8 cellular contexts compared by ENCODE assay signal in the genomic region with DNA sequence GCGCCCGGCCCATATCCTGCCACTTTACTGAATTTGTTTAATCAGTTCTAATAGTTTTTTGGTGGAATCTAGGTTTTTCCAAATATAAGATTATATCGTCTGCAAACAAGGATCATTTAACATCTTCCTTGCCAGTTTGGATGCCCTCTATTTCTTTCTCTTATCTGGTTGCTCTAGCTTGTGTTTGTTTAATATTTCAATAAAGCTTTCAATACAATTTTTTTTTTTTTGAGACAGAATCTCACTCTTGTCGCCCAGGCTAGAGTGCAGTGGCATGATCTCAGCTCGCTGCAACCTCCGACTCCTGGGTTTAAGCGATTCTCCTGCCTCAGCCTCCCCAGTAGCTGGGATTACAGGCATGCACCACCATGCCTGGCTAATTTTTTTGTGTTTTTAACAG. TPM values are rescaled to one million over a fixed set of nuclear protein-coding genes. Genes with fewer than 3 reads are reported as not detected.
A peak's percentile ranks its signal among the peaks of the same experiment; 100 is the strongest.
DNase-seq lines count a peak whose midpoint lies in the region; ATAC-seq and TF ChIP-seq lines count a peak whose summit lies in the region.
"Not testable (repeated sequence)": the region's sequence is repeated elsewhere in the genome, so short reads cannot be mapped to it uniquely, and the experiment has no call there.
"Had no signal": no experiment of that assay in that cellular context is flagged by ENCODE, and none has a peak within 500 bp of the region (broad histone marks: within the 10 kb centered on the region; RNA-seq: fewer than 3 reads in every experiment).

No MANE protein-coding gene starts in this region.

- POLR2A ChIA-PET in CD4-positive, alpha-beta memory T cell (lab: Charles Lee; ENCODE audit: partially characterized antibody) = interaction anchor here (0.5 to 3.7 kb wide), 4 partner anchors 11 to 1275 kb away, joined by 3 to 36 read pairs (median 4); a partner anchor contains a TSS
- POLR2A ChIA-PET in activated CD8-positive, alpha-beta T cell treated with anti-CD3 and anti-CD28 coated beads, Interleukin-2, amount 10 ng/mL, durations not matched to agents 7 days and 5 days (lab: Charles Lee) = interaction anchor here (1.2 kb wide), 1 partner anchor 13 kb away, joined by 3 read pairs; a partner anchor contains a TSS

- not testable (repeated sequence) for H3K79me2 ChIP-seq in KMS-11 (ENCODE audit: insufficient read depth, low read depth)

- peaks cover 19% of the 10 kb centered on the region for H3K36me3 ChIP-seq in CD4-positive, alpha-beta memory T cell (ENCODE audit: insufficient read depth, low read length)
- not testable (repeated sequence) for H3K36me3 ChIP-seq in KMS-11 (ENCODE audit: insufficient read depth)

- peak in 1 of 5 donors; percentile 6 for DNase-seq in CD4-positive, alpha-beta memory T cell
- DNase-seq in activated CD8-positive, alpha-beta T cell treated with anti-CD3 and anti-CD28 coated beads, Interleukin-2, amount 10 ng/mL, durations not matched to agents 7 days and 5 days; activated naive CD4-positive, alpha-beta T cell treated with anti-CD3 and anti-CD28 coated beads for 36 hours; central memory CD8-positive, alpha-beta T cell (ENCODE audit: low spot score in 2 of 2); natural killer cell: not testable (repeated sequence)

- H3K4me1 ChIP-seq in CD4-positive, alpha-beta memory T cell (ENCODE audit: insufficient read depth, low read length) = peaks cover 32% of the 10 kb centered on the region
- peaks cover 26% of the 10 kb centered on the region for H3K4me1 ChIP-seq in KMS-11 (ENCODE audit: low read depth, poor library complexity, severe bottlenecking)

- CTCF ChIA-PET in CD4-positive, alpha-beta memory T cell (lab: Charles Lee; ENCODE audit: partially characterized antibody) = interaction anchor here (0.6 to 1.9 kb wide), 5 partner anchors 14 to 588 kb away, joined by 3 to 16 read pairs (median 4); a partner anchor contains a TSS
- CTCF ChIA-PET in activated CD8-positive, alpha-beta T cell treated with anti-CD3 and anti-CD28 coated beads, Interleukin-2, amount 10 ng/mL, durations not matched to agents 7 days and 5 days (lab: Charles Lee) = interaction anchor here (0.9 to 1.7 kb wide), 3 partner anchors 14 to 544 kb away, joined by 3 to 21 read pairs (median 5); a partner anchor contains a TSS
- CTCF ChIA-PET in activated naive CD4-positive, alpha-beta T cell treated with anti-CD3 and anti-CD28 coated beads for 36 hours (lab: Charles Lee) = interaction anchor here (1.0 to 4.6 kb wide), 3 partner anchors 14 to 83 kb away, joined by 3 to 23 read pairs (median 3); a partner anchor contains a TSS

- not testable (repeated sequence) for H2AFZ ChIP-seq in KMS-11 (ENCODE audit: low read depth)

- H3K4me1 Mint-ChIP-seq in CD4-positive, alpha-beta memory T cell = peaks cover 26 to 48% (median 34%) of the 10 kb centered on the region in 4 donors
- peaks cover 44% of the 10 kb centered on the region for H3K4me1 Mint-ChIP-seq in activated CD8-positive, alpha-beta T cell treated with anti-CD3 and anti-CD28 coated beads, Interleukin-2, amount 10 ng/mL, durations not matched to agents 7 days and 5 days (ENCODE audit: low read depth)
- peaks cover 81% of the 10 kb centered on the region for H3K4me1 Mint-ChIP-seq in activated naive CD4-positive, alpha-beta T cell treated with anti-CD3 and anti-CD28 coated beads for 36 hours (ENCODE audit: low read depth)
- H3K4me1 Mint-ChIP-seq in central memory CD8-positive, alpha-beta T cell = peaks cover 40% of the 10 kb centered on the region
- peaks cover 33 to 36% of the 10 kb centered on the region in 2 donors for H3K4me1 Mint-ChIP-seq in natural killer cell

- H3K27ac ChIP-seq in CD4-positive, alpha-beta memory T cell (ENCODE audit: low read depth, low read length); KMS-11: not testable (repeated sequence)
- peak overlapping the region; percentile 53; the same call in 1 of the 2 replicates for H3K27ac ChIP-seq in VCaP

- H3K27ac Mint-ChIP-seq in CD4-positive, alpha-beta memory T cell = peak overlapping the region in 3 of 7 donors; percentile 53 to 80 (median 72)
- peak overlapping the region; percentile 90 for H3K27ac Mint-ChIP-seq in activated CD8-positive, alpha-beta T cell treated with anti-CD3 and anti-CD28 coated beads, Interleukin-2, amount 10 ng/mL, durations not matched to agents 7 days and 5 days
- peak overlapping the region; percentile 80 for H3K27ac Mint-ChIP-seq in activated naive CD4-positive, alpha-beta T cell treated with anti-CD3 and anti-CD28 coated beads for 36 hours
- not testable (repeated sequence) for H3K27ac Mint-ChIP-seq in central memory CD8-positive, alpha-beta T cell (ENCODE audit: low read depth)
- peak overlapping the region; percentile 79 to 85 for H3K27ac Mint-ChIP-seq in natural killer cell

- not testable (repeated sequence) for TF ChIP-seq CTCF in KMS-11 (conservative IDR thresholded peaks at IDR 0.05; ENCODE audit: low read depth, low read length); VCaP (conservative IDR thresholded peaks at IDR 0.05); natural killer cell (IDR thresholded peaks at IDR 0.05)

- peak overlapping the region; percentile 27; the same call in 1 of the 2 replicates for H3K4me2 ChIP-seq in KMS-11

- H3K9me3 ChIP-seq in CD4-positive, alpha-beta memory T cell (ENCODE audit: control insufficient read depth in 1 of 2, low read length in 2 of 2) = not testable (repeated sequence)

- H3K27me3 Mint-ChIP-seq in CD4-positive, alpha-beta memory T cell; activated CD8-positive, alpha-beta T cell treated with anti-CD3 and anti-CD28 coated beads, Interleukin-2, amount 10 ng/mL, durations not matched to agents 7 days and 5 days (ENCODE audit: low read depth); activated naive CD4-positive, alpha-beta T cell treated with anti-CD3 and anti-CD28 coated beads for 36 hours (ENCODE audit: low read depth); central memory CD8-positive, alpha-beta T cell; natural killer cell (ENCODE audit: low read depth in 2 of 2): not testable (repeated sequence)

- ATAC-seq in activated CD8-positive, alpha-beta T cell treated with anti-CD3 and anti-CD28 coated beads, Interleukin-2, amount 10 ng/mL, durations not matched to agents 7 days and 5 days; central memory CD8-positive, alpha-beta T cell (replicated peaks; ENCODE audit: extremely low read depth, poor library complexity, severe bottlenecking); natural killer cell: not testable (repeated sequence)

- H3K27me3 ChIP-seq in CD4-positive, alpha-beta memory T cell (ENCODE audit: insufficient read depth, low read length); KMS-11 (ENCODE audit: insufficient read depth, low read depth): not testable (repeated sequence)

- not testable (repeated sequence) for H3K4me3 ChIP-seq in CD4-positive, alpha-beta memory T cell (ENCODE audit: low read length in 2 of 2); KMS-11 (IDR thresholded peaks at IDR 0.05; ENCODE audit: insufficient read depth, low read depth, low read length)

- H3K9ac ChIP-seq in KMS-11 = not testable (repeated sequence)

- not testable (repeated sequence) for H4K20me1 ChIP-seq in KMS-11 (ENCODE audit: insufficient read depth)

- H3K36me3 Mint-ChIP-seq in CD4-positive, alpha-beta memory T cell = peaks cover 10 to 14% of the 10 kb centered on the region in 2 donors
- H3K36me3 Mint-ChIP-seq in activated CD8-positive, alpha-beta T cell treated with anti-CD3 and anti-CD28 coated beads, Interleukin-2, amount 10 ng/mL, durations not matched to agents 7 days and 5 days (ENCODE audit: low read depth) = peaks cover 27% of the 10 kb centered on the region
- peaks cover 21% of the 10 kb centered on the region for H3K36me3 Mint-ChIP-seq in activated naive CD4-positive, alpha-beta T cell treated with anti-CD3 and anti-CD28 coated beads for 36 hours (ENCODE audit: low read depth)
- peaks cover 15% of the 10 kb centered on the region for H3K36me3 Mint-ChIP-seq in central memory CD8-positive, alpha-beta T cell (ENCODE audit: insufficient read depth)
- not testable (repeated sequence) for H3K36me3 Mint-ChIP-seq in natural killer cell

- H3K4me3 Mint-ChIP-seq in CD4-positive, alpha-beta memory T cell = peak overlapping the region; percentile 39 to 83 (median 64)
- peak overlapping the region; percentile 58 for H3K4me3 Mint-ChIP-seq in activated CD8-positive, alpha-beta T cell treated with anti-CD3 and anti-CD28 coated beads, Interleukin-2, amount 10 ng/mL, durations not matched to agents 7 days and 5 days
- H3K4me3 Mint-ChIP-seq in activated naive CD4-positive, alpha-beta T cell treated with anti-CD3 and anti-CD28 coated beads for 36 hours = peak overlapping the region; percentile 27
- H3K4me3 Mint-ChIP-seq in central memory CD8-positive, alpha-beta T cell = peak overlapping the region; percentile 67
- H3K4me3 Mint-ChIP-seq in natural killer cell = peak overlapping the region; percentile 60

- intact Hi-C loops in CD4-positive, alpha-beta memory T cell (cut with micrococcal nuclease); natural killer cell (cut with micrococcal nuclease): not testable (repeated sequence)
- intact Hi-C loops in activated naive CD4-positive, alpha-beta T cell treated with anti-CD3 and anti-CD28 coated beads for 36 hours (cut with micrococcal nuclease) = loop anchor here (5.0 kb wide), 2 partner anchors 79 to 321 kb away; no protein-coding TSS in a partner anchor

- not testable (repeated sequence) for H3K9me3 Mint-ChIP-seq in CD4-positive, alpha-beta memory T cell; activated CD8-positive, alpha-beta T cell treated with anti-CD3 and anti-CD28 coated beads, Interleukin-2, amount 10 ng/mL, durations not matched to agents 7 days and 5 days (ENCODE audit: insufficient read depth); activated naive CD4-positive, alpha-beta T cell treated with anti-CD3 and anti-CD28 coated beads for 36 hours; central memory CD8-positive, alpha-beta T cell; natural killer cell

RNA-seq across cellular contexts. Expression of a gene that starts 13.6 kb away (rescaled TPM):
- 10 to 100 TPM; 43.5 to 52.9 TPM for total RNA-seq in CD4-positive, alpha-beta memory T cell
- 1 to 10 TPM; 4.0 TPM for polyA plus RNA-seq in CD4-positive, alpha-beta memory T cell
- 10 to 100 TPM; 27.0 to 28.5 TPM for total RNA-seq in activated CD8-positive, alpha-beta T cell treated with anti-CD3 and anti-CD28 coated beads, Interleukin-2, amount 10 ng/mL, durations not matched to agents 7 days and 5 days
- 10 to 100 TPM; 15.2 to 17.7 TPM for total RNA-seq in activated naive CD4-positive, alpha-beta T cell treated with anti-CD3 and anti-CD28 coated beads for 36 hours
- 10 to 100 TPM; 24.3 to 30.4 (median 24.8) TPM for total RNA-seq in natural killer cell

RNA-seq across cellular contexts. Expression of a gene that starts 43.6 kb away (rescaled TPM):
- under 1 TPM; 0.19 to 0.73 TPM for total RNA-seq in CD4-positive, alpha-beta memory T cell
- polyA plus RNA-seq in CD4-positive, alpha-beta memory T cell = not detected
- 10 to 100 TPM in 1 of 2 experiments, 1 to 10 TPM in 1; 9.1 to 10.0 TPM for total RNA-seq in activated CD8-positive, alpha-beta T cell treated with anti-CD3 and anti-CD28 coated beads, Interleukin-2, amount 10 ng/mL, durations not matched to agents 7 days and 5 days
- under 1 TPM; 0.40 to 0.62 TPM for total RNA-seq in activated naive CD4-positive, alpha-beta T cell treated with anti-CD3 and anti-CD28 coated beads for 36 hours
- total RNA-seq in natural killer cell = 10 to 100 TPM in 1 of 3 donors, under 1 TPM in 2; 0.09 to 13.7 (median 0.11) TPM
- total RNA-seq: M059J had no signal
